In genomic region chr4:122480023-122480422, GRCh38 we compare ENCODE assay signal across 17 cellular contexts. TPM values are rescaled to one million over a fixed set of nuclear protein-coding genes. Genes with fewer than 3 reads are reported as not detected.
DNase-seq lines count a peak whose midpoint lies in the region; ATAC-seq and TF ChIP-seq lines count a peak whose summit lies in the region.
"Had no signal": no experiment of that assay in that cellular context is flagged by ENCODE, and none has a peak within 500 bp of the region (broad histone marks: within the 10 kb centered on the region; RNA-seq: fewer than 3 reads in every experiment).

No MANE protein-coding gene starts in this region.

- H3K4me3 Mint-ChIP-seq in activated CD8-positive, alpha-beta T cell treated with anti-CD3 and anti-CD28 coated beads for 36 hours = no peak overlapping the region
- H3K4me3 Mint-ChIP-seq in activated CD8-positive, alpha-beta T cell treated with anti-CD3 and anti-CD28 coated beads, Interleukin-2, amount 10 ng/mL, durations not matched to agents 7 days and 5 days = no peak overlapping the region

- CTCF ChIA-PET in activated CD8-positive, alpha-beta T cell treated with anti-CD3 and anti-CD28 coated beads for 36 hours (lab: Charles Lee) = interaction anchor here (1.1 kb wide), 1 partner anchor 9 kb away, joined by 3 read pairs; no protein-coding TSS in a partner anchor
- CTCF ChIA-PET in activated CD8-positive, alpha-beta T cell treated with anti-CD3 and anti-CD28 coated beads, Interleukin-2, amount 10 ng/mL, durations not matched to agents 7 days and 5 days (lab: Charles Lee) = interaction anchor here (1.1 kb wide), 1 partner anchor 98 kb away, joined by 4 read pairs; no protein-coding TSS in a partner anchor

- no peak for ATAC-seq in activated CD8-positive, alpha-beta T cell treated with anti-CD3 and anti-CD28 coated beads for 36 hours
- no peak for ATAC-seq in activated CD8-positive, alpha-beta T cell treated with anti-CD3 and anti-CD28 coated beads, Interleukin-2, amount 10 ng/mL, durations not matched to agents 7 days and 5 days

- peaks cover 16% of the 10 kb centered on the region for H3K4me1 Mint-ChIP-seq in activated CD8-positive, alpha-beta T cell treated with anti-CD3 and anti-CD28 coated beads for 36 hours (ENCODE audit: low read depth)
- peaks cover 6% of the 10 kb centered on the region for H3K4me1 Mint-ChIP-seq in activated CD8-positive, alpha-beta T cell treated with anti-CD3 and anti-CD28 coated beads, Interleukin-2, amount 10 ng/mL, durations not matched to agents 7 days and 5 days (ENCODE audit: low read depth)

- intact Hi-C loops in activated CD8-positive, alpha-beta T cell treated with anti-CD3 and anti-CD28 coated beads for 36 hours (cut with micrococcal nuclease) = no loop called here

- H3K4me3 ChIP-seq in NB4 (ENCODE audit: low read depth, low read length) = no peak overlapping the region
- no peak overlapping the region for H3K4me3 ChIP-seq in brain microvascular endothelial cell (ENCODE audit: low read depth, low read length)
- H3K4me3 ChIP-seq: HAP-1, lung, Peyer's patch had no signal

- H3K27ac ChIP-seq in brain microvascular endothelial cell = no peak overlapping the region
- H3K27ac ChIP-seq: Peyer's patch had no signal

- no peaks in the 10 kb centered on the region for H3K36me3 Mint-ChIP-seq in activated CD8-positive, alpha-beta T cell treated with anti-CD3 and anti-CD28 coated beads for 36 hours (ENCODE audit: low read depth)
- H3K36me3 Mint-ChIP-seq in activated CD8-positive, alpha-beta T cell treated with anti-CD3 and anti-CD28 coated beads, Interleukin-2, amount 10 ng/mL, durations not matched to agents 7 days and 5 days (ENCODE audit: low read depth) = no peaks in the 10 kb centered on the region

- POLR2A ChIA-PET in activated CD8-positive, alpha-beta T cell treated with anti-CD3 and anti-CD28 coated beads for 36 hours (lab: Charles Lee) = no interaction called here
- POLR2A ChIA-PET in activated CD8-positive, alpha-beta T cell treated with anti-CD3 and anti-CD28 coated beads, Interleukin-2, amount 10 ng/mL, durations not matched to agents 7 days and 5 days (lab: Charles Lee) = no interaction called here

- H3K27ac Mint-ChIP-seq in activated CD8-positive, alpha-beta T cell treated with anti-CD3 and anti-CD28 coated beads for 36 hours = no peak overlapping the region
- H3K27ac Mint-ChIP-seq in activated CD8-positive, alpha-beta T cell treated with anti-CD3 and anti-CD28 coated beads, Interleukin-2, amount 10 ng/mL, durations not matched to agents 7 days and 5 days = no peak overlapping the region

- H3K27me3 Mint-ChIP-seq in activated CD8-positive, alpha-beta T cell treated with anti-CD3 and anti-CD28 coated beads for 36 hours = peaks cover 6% of the 10 kb centered on the region
- H3K27me3 Mint-ChIP-seq in activated CD8-positive, alpha-beta T cell treated with anti-CD3 and anti-CD28 coated beads, Interleukin-2, amount 10 ng/mL, durations not matched to agents 7 days and 5 days (ENCODE audit: low read depth) = peaks cover 5% of the 10 kb centered on the region

- no peak for TF ChIP-seq POLR2A in NB4 (IDR thresholded peaks at IDR 0.05; ENCODE audit: extremely low read depth, insufficient read length)

- H3K36me3 ChIP-seq in brain microvascular endothelial cell (replicated peaks) = no peaks in the 10 kb centered on the region
- H3K36me3 ChIP-seq: HAP-1, Peyer's patch had no signal

- DNase-seq in activated CD8-positive, alpha-beta T cell treated with anti-CD3 and anti-CD28 coated beads for 36 hours = peak; percentile 4
- no peak for DNase-seq in activated CD8-positive, alpha-beta T cell treated with anti-CD3 and anti-CD28 coated beads, Interleukin-2, amount 10 ng/mL, durations not matched to agents 7 days and 5 days
- DNase-seq in NB4 (ENCODE audit: low read depth) = peak; percentile 5
- peak; percentile 70 for DNase-seq in brain microvascular endothelial cell
- peak; percentile 30 for DNase-seq in myocyte (ENCODE audit: low read depth)
- DNase-seq in activated CD4-positive, alpha-beta T cell treated with anti-CD3 and anti-CD28 coated beads, Interleukin-2, amount 50 U/mL, for 1 hour = no peak
- no peak for DNase-seq in NCI-H187 treated with DMSO at 0.1 percent for 48 hours (lab: John Stamatoyannopoulos, UW)
- DNase-seq in DMS79 (lab: John Stamatoyannopoulos, UW) = no peak
- DNase-seq: 8988T; Peyer's patch; stimulated activated CD4-positive, alpha-beta T cell treated with anti-CD3 and anti-CD28 coated beads, Interleukin-15, amount 100 ng/mL, for 24 hours; stimulated activated CD8-positive, alpha-beta memory T cell treated with anti-CD3 and anti-CD28 coated beads, Interleukin-4, amount 100 ng/mL, for 48 hours; T-helper 9 cell had no signal

- in situ Hi-C loops in brain microvascular endothelial cell (cut with HindIII; ENCODE audit: low pct_ligation_motif_present, low sequenced_read_pairs) = no loop called here

- no peaks in the 10 kb centered on the region for H3K27me3 ChIP-seq in brain microvascular endothelial cell (replicated peaks)
- H3K27me3 ChIP-seq: Peyer's patch had no signal

- peaks cover 3% of the 10 kb centered on the region for H3K9me3 Mint-ChIP-seq in activated CD8-positive, alpha-beta T cell treated with anti-CD3 and anti-CD28 coated beads for 36 hours
- no peaks in the 10 kb centered on the region for H3K9me3 Mint-ChIP-seq in activated CD8-positive, alpha-beta T cell treated with anti-CD3 and anti-CD28 coated beads, Interleukin-2, amount 10 ng/mL, durations not matched to agents 7 days and 5 days (ENCODE audit: insufficient read depth)

- TF ChIP-seq CTCF in activated CD8-positive, alpha-beta T cell treated with anti-CD3 and anti-CD28 coated beads for 36 hours (IDR thresholded peaks at IDR 0.05) = no peak
- TF ChIP-seq CTCF in NB4 (IDR thresholded peaks at IDR 0.05; ENCODE audit: low read depth, low read length) (no peak), brain microvascular endothelial cell (IDR thresholded peaks at IDR 0.05; ENCODE audit: low read depth, low read length, missing control alignments) (no peak)

RNA-seq across cellular contexts. Expression of gene IL2, which starts 23.5 kb away (rescaled TPM):
- total RNA-seq in activated CD8-positive, alpha-beta T cell treated with anti-CD3 and anti-CD28 coated beads for 36 hours = 1 to 10 TPM; 5.4 to 8.9 TPM
- total RNA-seq in activated CD8-positive, alpha-beta T cell treated with anti-CD3 and anti-CD28 coated beads, Interleukin-2, amount 10 ng/mL, durations not matched to agents 7 days and 5 days = under 1 TPM in 1 of 2 experiments, not detected in 1; 0.60 TPM
- total RNA-seq in myocyte = not detected in 2 replicates
- not detected for polyA plus RNA-seq in myocyte (2012)
- total RNA-seq: glomerular endothelial cell, osteocyte, Peyer's patch had no signal
- polyA plus RNA-seq: lung had no signal

Comparison
In these comparisons a context has a peak if more than half of its experiments do, and no peak if none do; other contexts are left out.
1. DNase-seq: peak in activated CD8-positive, alpha-beta T cell treated with anti-CD3 and anti-CD28 coated beads for 36 hours (single experiment), NB4 (single experiment), brain microvascular endothelial cell (single experiment) and myocyte (single experiment); none in activated CD8-positive, alpha-beta T cell treated with anti-CD3 and anti-CD28 coated beads, Interleukin-2, amount 10 ng/mL, durations not matched to agents 7 days and 5 days (single experiment), activated CD4-positive, alpha-beta T cell treated with anti-CD3 and anti-CD28 coated beads, Interleukin-2, amount 50 U/mL, for 1 hour (single experiment), NCI-H187 treated with DMSO at 0.1 percent for 48 hours (single experiment) and DMS79 (single experiment).